In genomic region chr7:22934473-22935065, GRCh38 we compare ENCODE assay signal across 1 cellular context.
TF ChIP-seq lines count a peak whose summit lies in the region.

No MANE protein-coding gene starts in this region.

TF ChIP-seq in GM12878, 131 proteins besides CTCF, POLR2A, EP300 and RAD21:
- TF ChIP-seq POU2F2 (IDR thresholded peaks at IDR 0.05; ENCODE audit: borderline replicate concordance, low read depth, low read length) (no peak), SKIL (IDR thresholded peaks at IDR 0.05; ENCODE audit: low read depth, poor library complexity, severe bottlenecking) (no peak), PAX8 (IDR thresholded peaks at IDR 0.05) (no peak), ZSCAN29 (IDR thresholded peaks at IDR 0.05) (no peak), ATF7 (IDR thresholded peaks at IDR 0.05; ENCODE audit: low read depth) (no peak), BACH1 (IDR thresholded peaks at IDR 0.05; ENCODE audit: borderline replicate concordance) (no peak), RELB (IDR thresholded peaks at IDR 0.05; ENCODE audit: low read depth) (no peak), IKZF1 (conservative IDR thresholded peaks at IDR 0.05) (no peak), E2F4 (IDR thresholded peaks at IDR 0.05; ENCODE audit: low read depth, low read length) (no peak), BCLAF1 (IDR thresholded peaks at IDR 0.05) (no peak), HCFC1 (IDR thresholded peaks at IDR 0.05; ENCODE audit: low read length) (no peak), WRNIP1 (IDR thresholded peaks at IDR 0.05; ENCODE audit: borderline replicate concordance, low read depth, low read length) (no peak), NFXL1 (IDR thresholded peaks at IDR 0.05; ENCODE audit: borderline replicate concordance) (no peak), SIX5 (IDR thresholded peaks at IDR 0.05; ENCODE audit: low read depth, low read length, severe bottlenecking) (no peak), RELA (IDR thresholded peaks at IDR 0.05; ENCODE audit: borderline replicate concordance, partially characterized antibody) (no peak), SUPT20H (IDR thresholded peaks at IDR 0.05; ENCODE audit: borderline replicate concordance, control insufficient read depth, low read depth, low read length) (no peak), ZBED1 (IDR thresholded peaks at IDR 0.05; ENCODE audit: borderline replicate concordance) (no peak), TBL1XR1 (IDR thresholded peaks at IDR 0.05; ENCODE audit: low read depth, low read length) (no peak), MAX (IDR thresholded peaks at IDR 0.05; ENCODE audit: low read depth, low read length) (no peak)
